In genomic region chr15:92832992-92833438, GRCh38 we compare ENCODE assay signal across 8 cellular contexts.
A peak's percentile ranks its signal among the peaks of the same experiment; 100 is the strongest.
DNase-seq lines count a peak whose midpoint lies in the region; ATAC-seq and TF ChIP-seq lines count a peak whose summit lies in the region.

No MANE protein-coding gene starts in this region.

- H3K4me1 ChIP-seq in adrenal gland (replicated peaks in 1 of 2) (peaks cover 25 to 39% of the 10 kb centered on the region in 2 donors), lung (ENCODE audit: control insufficient read depth in 2 of 2, insufficient read depth in 2 of 2, low read length in 2 of 2) (peaks cover 4 to 15% of the 10 kb centered on the region in 2 donors), thymus (ENCODE audit: control insufficient read depth, insufficient read depth, low read length) (peaks cover 28% of the 10 kb centered on the region)

- no peak for DNase-seq in activated CD8-positive, alpha-beta memory T cell treated with anti-CD3 and anti-CD28 coated beads, Interleukin-2, amount 10 ng/mL, durations not matched to agents 7 days and 5 days
- no peak for DNase-seq in activated CD8-positive, alpha-beta memory T cell treated with anti-CD3 and anti-CD28 coated beads, Interleukin-2, amount 50 U/mL, for 4 hours
- DNase-seq in adrenal gland (no peak), lung (ENCODE audit: low spot score) (no peak), foreskin melanocyte (no peak), NCI-H187 (lab: John Stamatoyannopoulos, UW) (no peak)

- H3K9me3 Mint-ChIP-seq in activated CD8-positive, alpha-beta memory T cell treated with anti-CD3 and anti-CD28 coated beads, Interleukin-2, amount 10 ng/mL, durations not matched to agents 7 days and 5 days (ENCODE audit: low read depth), result no peaks in the 10 kb centered on the region

- H3K27ac Mint-ChIP-seq in activated CD8-positive, alpha-beta memory T cell treated with anti-CD3 and anti-CD28 coated beads, Interleukin-2, amount 10 ng/mL, durations not matched to agents 7 days and 5 days, result peak overlapping the region; percentile 98

- H3K9me3 ChIP-seq in adrenal gland (replicated peaks in 1 of 3) (no peaks in the 10 kb centered on the region), lung (ENCODE audit: control insufficient read depth in 2 of 2, insufficient read depth in 1 of 2, low read length in 1 of 2) (no peaks in the 10 kb centered on the region), thymus (ENCODE audit: control insufficient read depth) (no peaks in the 10 kb centered on the region)

- CTCF ChIA-PET in activated CD8-positive, alpha-beta memory T cell treated with anti-CD3 and anti-CD28 coated beads, Interleukin-2, amount 10 ng/mL, durations not matched to agents 7 days and 5 days (lab: Charles Lee), result interaction anchor here (0.7 to 4.6 kb wide), 6 partner anchors 12 to 85 kb away, joined by 3 to 58 read pairs (median 15); no protein-coding TSS in a partner anchor

- no peaks in the 10 kb centered on the region for H3K27me3 ChIP-seq in adrenal gland
- no peaks in the 10 kb centered on the region for H3K27me3 ChIP-seq in lung (ENCODE audit: control insufficient read depth, insufficient read depth)
- no peaks in the 10 kb centered on the region for H3K27me3 ChIP-seq in thymus (ENCODE audit: control insufficient read depth, insufficient read depth)

- H3K36me3 Mint-ChIP-seq in activated CD8-positive, alpha-beta memory T cell treated with anti-CD3 and anti-CD28 coated beads, Interleukin-2, amount 10 ng/mL, durations not matched to agents 7 days and 5 days, result no peaks in the 10 kb centered on the region

- H3K4me3 Mint-ChIP-seq in activated CD8-positive, alpha-beta memory T cell treated with anti-CD3 and anti-CD28 coated beads, Interleukin-2, amount 10 ng/mL, durations not matched to agents 7 days and 5 days, result peak overlapping the region; percentile 28

- H3K27me3 Mint-ChIP-seq in activated CD8-positive, alpha-beta memory T cell treated with anti-CD3 and anti-CD28 coated beads, Interleukin-2, amount 10 ng/mL, durations not matched to agents 7 days and 5 days, result no peaks in the 10 kb centered on the region

- H3K27ac ChIP-seq in adrenal gland (peak overlapping the region in 4 of 5 donors; percentile 82 to 96 (median 88)), lung (ENCODE audit: low read depth in 1 of 2, low read length in 1 of 2) (peak overlapping the region; percentile 88 to 99), thymus (ENCODE audit: low read depth) (peak overlapping the region; percentile 96)

- intact Hi-C loops in adrenal gland (cut with DNase I), result loop anchor here in 1 of 2 donors (5.0 kb wide), 1 partner anchor 44 kb away; no protein-coding TSS in a partner anchor

- no peak for ATAC-seq in activated CD8-positive, alpha-beta memory T cell treated with anti-CD3 and anti-CD28 coated beads, Interleukin-2, amount 10 ng/mL, durations not matched to agents 7 days and 5 days
- ATAC-seq in lung (ENCODE audit: insufficient read depth, low FRiP score) (no peak), HG02571 (IDR thresholded peaks at IDR 0.05; ENCODE audit: unreplicated experiment) (no peak)

- no peak overlapping the region for H3K4me3 ChIP-seq in adrenal gland
- H3K4me3 ChIP-seq in lung, result no peak overlapping the region
- no peak overlapping the region for H3K4me3 ChIP-seq in thymus (ENCODE audit: low read length)

- peaks cover 42% of the 10 kb centered on the region for H3K4me1 Mint-ChIP-seq in activated CD8-positive, alpha-beta memory T cell treated with anti-CD3 and anti-CD28 coated beads, Interleukin-2, amount 10 ng/mL, durations not matched to agents 7 days and 5 days

- 55 to 61% (median 58%) methylated on average over 5 of the region's 5 CpGs for WGBS in adrenal gland, 4 donors
- WGBS in lung, 2 donors, result 44 to 55% methylated on average over 5 of the region's 5 CpGs
- WGBS in thymus, result 74% methylated on average over 5 of the region's 5 CpGs

- TF ChIP-seq POLR2A in adrenal gland (IDR thresholded peaks at IDR 0.05), result no peak

- no peak for TF ChIP-seq CTCF in adrenal gland (IDR thresholded peaks at IDR 0.05)
- TF ChIP-seq CTCF in lung (IDR thresholded peaks at IDR 0.05; ENCODE audit: control extremely low read depth, extremely low read depth), result no peak

- H3K36me3 ChIP-seq in adrenal gland (replicated peaks in 1 of 2) (no peaks in the 10 kb centered on the region), lung (ENCODE audit: control insufficient read depth in 2 of 2, insufficient read depth in 2 of 2, low read length in 2 of 2) (no peaks in the 10 kb centered on the region), thymus (ENCODE audit: control insufficient read depth, insufficient read depth) (no peaks in the 10 kb centered on the region)
